In genomic region chr18:48657446-48658120, GRCh38 we compare ENCODE assay signal across 21 cellular contexts.
DNase-seq lines count a peak whose midpoint lies in the region; ATAC-seq and TF ChIP-seq lines count a peak whose summit lies in the region.
"Had no signal": no experiment of that assay in that cellular context is flagged by ENCODE, and none has a peak within 500 bp of the region (broad histone marks: within the 10 kb centered on the region; RNA-seq: fewer than 3 reads in every experiment).

No MANE protein-coding gene starts in this region.

- no peaks in the 10 kb centered on the region for H3K9me3 Mint-ChIP-seq in stimulated activated memory B cell treated with anti-CD40 and anti-IgM and Interleukin-4, amounts not matched to agents 10 μg/mL and 1 μg/mL and 100 μg/mL, for 72 hours
- H3K9me3 Mint-ChIP-seq: activated T-cell treated with anti-CD3 and anti-CD28 coated beads, Interleukin-2, amount 50 U/mL, for 24 hours had no signal

- H3K4me3 Mint-ChIP-seq in stimulated activated memory B cell treated with anti-CD40 and anti-IgM and Interleukin-4, amounts not matched to agents 10 μg/mL and 1 μg/mL and 100 μg/mL, for 72 hours: no peak overlapping the region
- H3K4me3 Mint-ChIP-seq: activated naive CD8-positive, alpha-beta T cell; activated T-cell treated with anti-CD3 and anti-CD28 coated beads, Interleukin-2, amount 50 U/mL, for 24 hours; CD14-positive monocyte; IgD-negative memory B cell; stimulated activated naive B cell treated with anti-CD40 and anti-IgM and Interleukin-4, amounts not matched to agents 10 μg/mL and 1 μg/mL and 100 μg/mL, for 72 hours had no signal

- peak overlapping the region in 2 of 59 donors; percentile 2 to 10 for H3K4me3 ChIP-seq in dorsolateral prefrontal cortex
- H3K4me3 ChIP-seq: Peyer's patch, spleen had no signal

- no peaks in the 10 kb centered on the region for H3K27me3 ChIP-seq in dorsolateral prefrontal cortex
- H3K27me3 ChIP-seq: Peyer's patch, spleen, upper lobe of left lung had no signal

- no peak overlapping the region for H3K27ac Mint-ChIP-seq in stimulated activated memory B cell treated with anti-CD40 and anti-IgM and Interleukin-4, amounts not matched to agents 10 μg/mL and 1 μg/mL and 100 μg/mL, for 72 hours
- H3K27ac Mint-ChIP-seq: activated naive CD8-positive, alpha-beta T cell; activated T-cell treated with anti-CD3 and anti-CD28 coated beads, Interleukin-2, amount 50 U/mL, for 24 hours; CD14-positive monocyte; IgD-negative memory B cell; stimulated activated naive B cell treated with anti-CD40 and anti-IgM and Interleukin-4, amounts not matched to agents 10 μg/mL and 1 μg/mL and 100 μg/mL, for 72 hours had no signal

- no peaks in the 10 kb centered on the region for H3K36me3 Mint-ChIP-seq in stimulated activated memory B cell treated with anti-CD40 and anti-IgM and Interleukin-4, amounts not matched to agents 10 μg/mL and 1 μg/mL and 100 μg/mL, for 72 hours
- H3K36me3 Mint-ChIP-seq: activated naive CD8-positive, alpha-beta T cell; CD14-positive monocyte; IgD-negative memory B cell; stimulated activated naive B cell treated with anti-CD40 and anti-IgM and Interleukin-4, amounts not matched to agents 10 μg/mL and 1 μg/mL and 100 μg/mL, for 72 hours had no signal

- DNase-seq in NCI-H2107 treated with DMSO at 0.1 percent for 48 hours (lab: John Stamatoyannopoulos, UW; ENCODE audit: unreplicated experiment) (peak; percentile 66), NCI-H2107 (lab: John Stamatoyannopoulos, UW) (no peak), dorsolateral prefrontal cortex (peak in 5 of 10 donors; percentile 67 to 83 (median 74)), left lobe of liver (ENCODE audit: low spot score) (peak; percentile 31), NCI-H774 (lab: John Stamatoyannopoulos, UW) (no peak)
- DNase-seq: activated CD4-positive, alpha-beta T cell treated with anti-CD3 and anti-CD28 coated beads, Interleukin-2, amount 50 U/mL, for 4 hours; activated T-cell treated with anti-CD3 and anti-CD28 coated beads, Interleukin-2, amount 50 U/mL, for 24 hours; cerebellar nuclear complex; DMS53; NCI-H1930; Peyer's patch; spleen; stimulated activated naive B cell treated with anti-CD40 and anti-IgM and Interleukin-4, amounts not matched to agents 10 μg/mL and 1 μg/mL and 100 μg/mL, for 72 hours; upper lobe of left lung had no signal

- no peak for TF ChIP-seq CTCF in dorsolateral prefrontal cortex (IDR thresholded peaks at IDR 0.05 in 54 of 56, conservative IDR thresholded peaks at IDR 0.05 in 2 of 56; ENCODE audit: low read depth in 1 of 56, partially characterized antibody in 56 of 56)

- peak overlapping the region in 46 of 59 donors; percentile 14 to 80 (median 64) for H3K27ac ChIP-seq in dorsolateral prefrontal cortex
- H3K27ac ChIP-seq: 22Rv1, Peyer's patch, spleen had no signal

- H3K4me1 Mint-ChIP-seq in stimulated activated memory B cell treated with anti-CD40 and anti-IgM and Interleukin-4, amounts not matched to agents 10 μg/mL and 1 μg/mL and 100 μg/mL, for 72 hours: peaks cover 6% of the 10 kb centered on the region

- intact Hi-C loops in dorsolateral prefrontal cortex (cut with DNase I): loop anchor here in 1 of 2 donors (5.0 kb wide), 2 partner anchors 50 to 120 kb away; partner anchors contain the start of gene CTIF

- H3K27me3 Mint-ChIP-seq in stimulated activated memory B cell treated with anti-CD40 and anti-IgM and Interleukin-4, amounts not matched to agents 10 μg/mL and 1 μg/mL and 100 μg/mL, for 72 hours: no peaks in the 10 kb centered on the region
- H3K27me3 Mint-ChIP-seq: activated T-cell treated with anti-CD3 and anti-CD28 coated beads, Interleukin-2, amount 50 U/mL, for 24 hours; stimulated activated naive B cell treated with anti-CD40 and anti-IgM and Interleukin-4, amounts not matched to agents 10 μg/mL and 1 μg/mL and 100 μg/mL, for 72 hours had no signal

- ATAC-seq in left lobe of liver (no peak), GM18867 (IDR thresholded peaks at IDR 0.05; ENCODE audit: unreplicated experiment) (no peak), GM18861 (IDR thresholded peaks at IDR 0.05; ENCODE audit: unreplicated experiment) (no peak)
- ATAC-seq in stimulated activated memory B cell treated with anti-CD40 and anti-IgM and Interleukin-4, amounts not matched to agents 10 μg/mL and 1 μg/mL and 100 μg/mL, for 72 hours: peak; percentile 17
- ATAC-seq: stimulated activated naive B cell treated with anti-CD40 and anti-IgM and Interleukin-4, amounts not matched to agents 10 μg/mL and 1 μg/mL and 100 μg/mL, for 72 hours had no signal

Comparison
In these comparisons a context has a peak if more than half of its experiments do, and no peak if none do; other contexts are left out.
1. DNase-seq: peak in NCI-H2107 treated with DMSO at 0.1 percent for 48 hours (single experiment) and left lobe of liver (single experiment); none in NCI-H2107 (single experiment) and NCI-H774 (single experiment).